In genomic region chr13:51347099-51347498, GRCh38 we compare ENCODE assay signal across 32 cellular contexts. TPM values are rescaled to one million over a fixed set of nuclear protein-coding genes. Genes with fewer than 3 reads are reported as not detected.
"Had no signal": no experiment of that assay in that cellular context is flagged by ENCODE, and none has a peak within 500 bp of the region (broad histone marks: within the 10 kb centered on the region; RNA-seq: fewer than 3 reads in every experiment).

No MANE protein-coding gene starts in this region.

- H3K4me1 Mint-ChIP-seq: immature natural killer cell; natural killer cell; stimulated activated effector memory CD8-positive, alpha-beta T cell treated with anti-CD3 and anti-CD28 coated beads, Interleukin-12 subunit alpha, Interleukin-12 subunit beta, amount 100 ng/mL, for 72 hours had no signal

- H3K4me2 ChIP-seq: smooth muscle cell had no signal

- H3K9me3 ChIP-seq: colonic mucosa, esophagus muscularis mucosa, heart right ventricle, lower lobe of right lung, stomach, thyroid gland, vagina had no signal

- H3K9ac ChIP-seq: parathyroid adenoma had no signal

- H2AFZ ChIP-seq: parathyroid adenoma had no signal

- DNase-seq: colonic mucosa; effector CD8-positive, alpha-beta T cell; foreskin keratinocyte; glutamatergic neuron; heart right ventricle; hippocampal formation; immature natural killer cell; left ventricle myocardium superior; lower lobe of right lung; natural killer cell; stimulated activated CD4-positive, alpha-beta T cell treated with anti-CD3 and anti-CD28 coated beads, Interleukin-12 subunit alpha, Interleukin-12 subunit beta, amount 100 ng/mL, for 4 hours; stimulated activated CD4-positive, alpha-beta T cell treated with anti-CD3 and anti-CD28 coated beads, Interleukin-1b, Interleukin-23, amount 100 ng/mL, for 48 hours; stimulated activated CD4-positive, alpha-beta T cell treated with anti-CD3 and anti-CD28 coated beads, Interleukin-4, amount 100 ng/mL, for 1 hour; stimulated activated naive CD4-positive, alpha-beta T cell treated with Interleukin-2 at 50 U/mL for 16 hours; stomach; thyroid gland; trophoblast cell had no signal

- H3K27ac Mint-ChIP-seq: dendritic cell treated with granulocyte-macrophage colony-stimulating factor and Interleukin-4, amounts not matched to agents 40 ng/mL and 50 ng/mL, for 4 days; immature natural killer cell; natural killer cell; progenitor cell of endocrine pancreas; stimulated activated effector memory CD8-positive, alpha-beta T cell treated with anti-CD3 and anti-CD28 coated beads, Interleukin-12 subunit alpha, Interleukin-12 subunit beta, amount 100 ng/mL, for 72 hours had no signal

- H3K36me3 Mint-ChIP-seq: natural killer cell; stimulated activated effector memory CD8-positive, alpha-beta T cell treated with anti-CD3 and anti-CD28 coated beads, Interleukin-12 subunit alpha, Interleukin-12 subunit beta, amount 100 ng/mL, for 72 hours had no signal

- H3K4me1 ChIP-seq: colonic mucosa, esophagus muscularis mucosa, foreskin keratinocyte, lower lobe of right lung, parathyroid adenoma, stomach, thyroid gland, vagina had no signal

- H3K4me3 ChIP-seq: colonic mucosa, esophagus muscularis mucosa, heart right ventricle, lower lobe of right lung, smooth muscle cell, stomach, thyroid gland, vagina had no signal

- H3K36me3 ChIP-seq: colonic mucosa, lower lobe of right lung, stomach, thyroid gland, vagina had no signal

- ATAC-seq: left ventricle myocardium superior; sciatic nerve; stimulated activated effector memory CD8-positive, alpha-beta T cell treated with anti-CD3 and anti-CD28 coated beads, Interleukin-12 subunit alpha, Interleukin-12 subunit beta, amount 100 ng/mL, for 72 hours had no signal

- H3K27me3 Mint-ChIP-seq: dendritic cell treated with granulocyte-macrophage colony-stimulating factor and Interleukin-4, amounts not matched to agents 40 ng/mL and 50 ng/mL, for 4 days; progenitor cell of endocrine pancreas had no signal

- H3K27me3 ChIP-seq: colonic mucosa, esophagus muscularis mucosa, foreskin keratinocyte, heart right ventricle, stomach, thyroid gland, vagina had no signal

- H3K79me2 ChIP-seq: parathyroid adenoma had no signal

- H3K9me3 Mint-ChIP-seq: dendritic cell treated with granulocyte-macrophage colony-stimulating factor and Interleukin-4, amounts not matched to agents 40 ng/mL and 50 ng/mL, for 4 days; immature natural killer cell; natural killer cell; stimulated activated effector memory CD8-positive, alpha-beta T cell treated with anti-CD3 and anti-CD28 coated beads, Interleukin-12 subunit alpha, Interleukin-12 subunit beta, amount 100 ng/mL, for 72 hours had no signal

- H3K27ac ChIP-seq: colonic mucosa, esophagus muscularis mucosa, foreskin keratinocyte, heart right ventricle, lower lobe of right lung, parathyroid adenoma, stomach, thyroid gland, vagina had no signal

- FAIRE-seq: endothelial cell of umbilical vein, keratinocyte had no signal

- H3K4me3 Mint-ChIP-seq: dendritic cell treated with granulocyte-macrophage colony-stimulating factor and Interleukin-4, amounts not matched to agents 40 ng/mL and 50 ng/mL, for 4 days; immature natural killer cell; natural killer cell; stimulated activated effector memory CD8-positive, alpha-beta T cell treated with anti-CD3 and anti-CD28 coated beads, Interleukin-12 subunit alpha, Interleukin-12 subunit beta, amount 100 ng/mL, for 72 hours had no signal

RNA-seq across cellular contexts. Expression of gene SERPINE3, which starts 7.6 kb away (rescaled TPM):
- total RNA-seq: colonic mucosa, endothelial cell of umbilical vein, epithelial cell of proximal tubule, esophagus muscularis mucosa, fibroblast of lung, foreskin keratinocyte, heart right ventricle, left ventricle myocardium superior, lower lobe of right lung, natural killer cell, osteoblast, progenitor cell of endocrine pancreas, smooth muscle cell, subcutaneous adipose tissue, thyroid gland, vagina had no signal
- polyA plus RNA-seq: endothelial cell of umbilical vein, fibroblast of lung, foreskin keratinocyte, immature natural killer cell, keratinocyte, neural cell, smooth muscle cell, stomach had no signal
